ENCODE assay signal across 27 cellular contexts in the genomic region with DNA sequence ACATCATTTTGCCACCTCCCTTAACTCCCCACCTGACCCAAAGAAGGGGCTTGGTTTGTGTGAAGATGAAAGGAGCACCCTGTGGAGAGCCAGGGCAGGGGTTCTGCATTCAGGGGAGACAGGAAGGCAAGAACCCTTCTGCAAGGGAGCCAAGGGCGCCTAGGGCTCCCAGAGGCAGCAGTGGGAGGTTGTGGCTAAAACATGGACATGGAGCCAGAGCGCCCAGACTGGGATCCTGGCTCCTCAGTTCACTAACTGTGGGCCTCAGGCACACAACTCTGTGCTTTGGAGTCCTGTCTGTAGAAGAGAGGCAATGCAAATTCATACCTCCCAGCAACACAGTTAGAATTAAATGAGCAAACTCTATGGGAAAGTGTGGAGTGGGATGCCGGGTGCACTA.
"Had no signal": no experiment of that assay in that cellular context is flagged by ENCODE, and none has a peak within 500 bp of the region (broad histone marks: within the 10 kb centered on the region; RNA-seq: fewer than 3 reads in every experiment).

No MANE protein-coding gene starts in this region.

- H3K79me2 ChIP-seq: hepatocyte, parathyroid adenoma had no signal

- H3K4me2 ChIP-seq: hepatocyte, neural progenitor cell, smooth muscle cell had no signal

- H2AFZ ChIP-seq: hepatocyte, neural progenitor cell, parathyroid adenoma had no signal

- H3K4me1 ChIP-seq: esophagus muscularis mucosa, foreskin keratinocyte, gastroesophageal sphincter, heart left ventricle, parathyroid adenoma, tibial nerve, upper lobe of left lung had no signal

- H3K4me3 Mint-ChIP-seq: immature natural killer cell; mesothelial cell of epicardium; naive B cell; natural killer cell treated with Interleukin-12 subunit alpha and Interleukin-12 subunit beta and Interleukin-15 and Interleukin-18, amount 100 ng/mL, for 72 hours; neural progenitor cell; stimulated activated naive B cell treated with anti-CD40 and anti-IgM and Interleukin-4, amounts not matched to agents 10 μg/mL and 1 μg/mL and 100 μg/mL, for 72 hours; stimulated activated naive CD8-positive, alpha-beta T cell treated with anti-CD3 and anti-CD28 coated beads, Interleukin-15, Interleukin-2, amounts not matched to agents 100 ng/mL and 50 ng/mL, for 24 hours had no signal

- H3K4me1 Mint-ChIP-seq: immature natural killer cell; mesothelial cell of epicardium; naive B cell; stimulated activated naive B cell treated with anti-CD40 and anti-IgM and Interleukin-4, amounts not matched to agents 10 μg/mL and 1 μg/mL and 100 μg/mL, for 72 hours had no signal

- H3K9me3 Mint-ChIP-seq: immature natural killer cell; natural killer cell treated with Interleukin-12 subunit alpha and Interleukin-12 subunit beta and Interleukin-15 and Interleukin-18, amount 100 ng/mL, for 72 hours; neural progenitor cell; stimulated activated naive CD8-positive, alpha-beta T cell treated with anti-CD3 and anti-CD28 coated beads, Interleukin-15, Interleukin-2, amounts not matched to agents 100 ng/mL and 50 ng/mL, for 24 hours had no signal

- H3K36me3 Mint-ChIP-seq: mesothelial cell of epicardium; naive B cell; natural killer cell treated with Interleukin-12 subunit alpha and Interleukin-12 subunit beta and Interleukin-15 and Interleukin-18, amount 100 ng/mL, for 72 hours; neural progenitor cell; stimulated activated naive B cell treated with anti-CD40 and anti-IgM and Interleukin-4, amounts not matched to agents 10 μg/mL and 1 μg/mL and 100 μg/mL, for 72 hours had no signal

- ATAC-seq: foreskin keratinocyte; gastroesophageal sphincter; heart left ventricle; left lobe of liver; mucosa of descending colon; sciatic nerve; stimulated activated naive B cell treated with anti-CD40 and anti-IgM and Interleukin-4, amounts not matched to agents 10 μg/mL and 1 μg/mL and 100 μg/mL, for 72 hours had no signal

- H3K36me3 ChIP-seq: esophagus muscularis mucosa, heart left ventricle, neural progenitor cell, thoracic aorta, tibial nerve, upper lobe of left lung had no signal

- H3K9me3 ChIP-seq: esophagus muscularis mucosa, heart left ventricle, mucosa of descending colon, thoracic aorta, upper lobe of left lung had no signal

- H3K27me3 ChIP-seq: esophagus muscularis mucosa, gastroesophageal sphincter, heart left ventricle, neural progenitor cell, tibial nerve, upper lobe of left lung had no signal

- H3K27ac ChIP-seq: dorsolateral prefrontal cortex, esophagus muscularis mucosa, foreskin keratinocyte, gastroesophageal sphincter, heart left ventricle, hepatocyte, neural progenitor cell, parathyroid adenoma, thoracic aorta, tibial nerve, upper lobe of left lung had no signal

- H3K27ac Mint-ChIP-seq: immature natural killer cell; mesothelial cell of epicardium; naive B cell; natural killer cell treated with Interleukin-12 subunit alpha and Interleukin-12 subunit beta and Interleukin-15 and Interleukin-18, amount 100 ng/mL, for 72 hours; neural progenitor cell; stimulated activated naive B cell treated with anti-CD40 and anti-IgM and Interleukin-4, amounts not matched to agents 10 μg/mL and 1 μg/mL and 100 μg/mL, for 72 hours; stimulated activated naive CD8-positive, alpha-beta T cell treated with anti-CD3 and anti-CD28 coated beads, Interleukin-15, Interleukin-2, amounts not matched to agents 100 ng/mL and 50 ng/mL, for 24 hours had no signal

- DNase-seq: cerebellar nuclear complex; dorsolateral prefrontal cortex; effector CD4-positive, alpha-beta T cell; foreskin keratinocyte; immature natural killer cell; islet precursor cell; kidney glomerular epithelial cell; mesenchymal stem cell; mucosa of descending colon; naive B cell; stimulated activated CD4-positive, alpha-beta T cell treated with anti-CD3 and anti-CD28 coated beads, Interleukin-12 subunit alpha, Interleukin-12 subunit beta, amount 100 ng/mL, for 4 hours; stimulated activated naive B cell treated with anti-CD40 and anti-IgM and Interleukin-4, amounts not matched to agents 10 μg/mL and 1 μg/mL and 100 μg/mL, for 72 hours; upper lobe of left lung had no signal

- H3K4me3 ChIP-seq: dorsolateral prefrontal cortex, esophagus muscularis mucosa, gastroesophageal sphincter, heart left ventricle, hepatocyte, mucosa of descending colon, neural progenitor cell, smooth muscle cell, thoracic aorta, tibial nerve, upper lobe of left lung had no signal
